In the genomic region with DNA sequence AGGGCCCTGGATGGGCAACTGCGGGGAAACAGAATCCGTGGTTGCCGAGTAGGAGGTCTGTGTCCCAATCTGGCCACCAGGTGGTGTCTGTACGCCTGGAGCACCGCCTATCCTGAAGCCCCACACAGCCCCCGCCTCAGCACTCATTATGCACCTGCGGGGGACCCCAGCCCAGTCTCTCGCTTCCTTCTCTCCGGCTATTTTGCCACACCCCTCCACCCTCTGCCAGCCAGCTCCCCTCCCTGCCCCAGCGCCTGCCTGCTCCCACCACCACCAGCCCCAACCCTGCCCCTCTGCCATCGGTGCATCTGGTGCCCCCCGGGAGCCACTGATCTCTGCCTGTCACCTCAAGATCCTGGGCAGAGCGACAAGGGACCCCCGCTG, we compare ENCODE assay signal across 8 cellular contexts. TPM values are rescaled to one million over a fixed set of nuclear protein-coding genes. Genes with fewer than 3 reads are reported as not detected.
A peak's percentile ranks its signal among the peaks of the same experiment; 100 is the strongest.
DNase-seq lines count a peak whose midpoint lies in the region; ATAC-seq and TF ChIP-seq lines count a peak whose summit lies in the region.

No MANE protein-coding gene starts in this region.

- peaks cover 6% of the 10 kb centered on the region for H3K27me3 ChIP-seq in mammary epithelial cell (ENCODE audit: insufficient read depth, low read length)

- no peak overlapping the region for H3K4me3 ChIP-seq in mammary epithelial cell (replicated peaks in 1 of 3; ENCODE audit: insufficient read depth in 1 of 3, low read depth in 2 of 3, low read length in 3 of 3)

- H3K4me1 Mint-ChIP-seq in WTC11, result peaks cover 37% of the 10 kb centered on the region

- H3K9me3 Mint-ChIP-seq in WTC11, result no peaks in the 10 kb centered on the region

- peak overlapping the region; percentile 84 for H2AFZ ChIP-seq in mammary epithelial cell (ENCODE audit: low read depth, low read length)

- H3K4me2 ChIP-seq in mammary epithelial cell (ENCODE audit: insufficient read depth, low read depth, low read length), result no peak overlapping the region

- H3K4me1 ChIP-seq in mammary epithelial cell (ENCODE audit: insufficient read depth, low read length), result peaks cover 15% of the 10 kb centered on the region

- H3K27ac Mint-ChIP-seq in WTC11, result no peak overlapping the region; the same call in 1 of the 2 replicates

- peak; percentile 76 for TF ChIP-seq CTCF in C4-2B (conservative IDR thresholded peaks at IDR 0.05)
- TF ChIP-seq CTCF in WTC11 (IDR thresholded peaks at IDR 0.05), result peak; percentile 59; the same call in 1 of the 2 replicates
- peak; percentile 71 to 73 for TF ChIP-seq CTCF in mammary epithelial cell (conservative IDR thresholded peaks at IDR 0.05 in 1 of 2, IDR thresholded peaks at IDR 0.05 in 1 of 2; ENCODE audit: extremely low read depth in 1 of 2, insufficient read depth in 1 of 2, low read depth in 1 of 2, low read length in 2 of 2)

- H3K36me3 ChIP-seq in mammary epithelial cell (ENCODE audit: insufficient read depth, low read length), result no peaks in the 10 kb centered on the region

- peaks cover 56% of the 10 kb centered on the region for H3K27me3 Mint-ChIP-seq in WTC11 (ENCODE audit: low read depth)

- H3K36me3 Mint-ChIP-seq in WTC11, result peaks cover 6% of the 10 kb centered on the region

- in situ Hi-C loops in mammary epithelial cell (cut with MboI; ENCODE audit: low sequenced_read_pairs in 2 of 2), result no loop called here

- ATAC-seq in WTC11 (peak; percentile 50), left lobe of liver (peak; percentile 55)

- H4K20me1 ChIP-seq in mammary epithelial cell (ENCODE audit: insufficient read depth, low read length), result no peaks in the 10 kb centered on the region

- CTCF ChIA-PET in WTC11 (lab: Charles Lee) (interaction anchor here (0.6 to 8.5 kb wide), 38 partner anchors 8 to 399 kb away, joined by 3 to 415 read pairs (median 8); a partner anchor contains a TSS), mammary epithelial cell (lab: Charles Lee; ENCODE audit: low non-redundant PET) (interaction anchor here (0.7 to 1.3 kb wide), 2 partner anchors 16 to 214 kb away, joined by 3 to 4 read pairs; a partner anchor contains a TSS)

- H3K4me3 Mint-ChIP-seq in WTC11, result peak overlapping the region; percentile 53

- H3K79me2 ChIP-seq in mammary epithelial cell (ENCODE audit: insufficient read depth, low read length), result no peaks in the 10 kb centered on the region

- no peak overlapping the region for H3K9ac ChIP-seq in mammary epithelial cell (ENCODE audit: insufficient read depth, low read length)

- dilution Hi-C loops in mammary epithelial cell (cut with HindIII; ENCODE audit: low sequenced_read_pairs), result no loop called here

- WGBS in mammary epithelial cell (ENCODE audit: low coverage, missing lambda C conversion rate), result 2% methylated on average over 6 of the region's 14 CpGs

- no peaks in the 10 kb centered on the region for H3K9me3 ChIP-seq in mammary epithelial cell (replicated peaks; ENCODE audit: insufficient read depth, low read length)

- DNase-seq in H4 (ENCODE audit: low spot score) (peak; percentile 51), NCI-H2196 treated with DMSO at 0.1 percent for 48 hours (lab: John Stamatoyannopoulos, UW; ENCODE audit: unreplicated experiment) (peak; percentile 42), WTC11 (ENCODE audit: low spot score) (peak; percentile 89), mammary epithelial cell (no peak), left lobe of liver (ENCODE audit: low spot score) (no peak), occipital lobe (lab: John Stamatoyannopoulos, UW) (no peak)
- DNase-seq in stimulated activated CD8-positive, alpha-beta memory T cell treated with anti-CD3 and anti-CD28 coated beads, Interleukin-4, amount 100 ng/mL, for 24 hours (ENCODE audit: low read depth), result peak; percentile 52

- no peak overlapping the region for H3K27ac ChIP-seq in C4-2B
- no peak overlapping the region for H3K27ac ChIP-seq in mammary epithelial cell (ENCODE audit: insufficient read depth, low read depth, low read length)

- intact Hi-C loops in mammary epithelial cell (cut with micrococcal nuclease), result no loop called here

- POLR2A ChIA-PET in WTC11 (lab: Charles Lee), result interaction anchor here (1.0 to 3.0 kb wide), 10 partner anchors 10 to 241 kb away, joined by 3 to 18 read pairs (median 8); a partner anchor contains a TSS

- no TSS peak for BruUV-seq in mammary epithelial cell (replicated peaks; lab: Mats Ljungman, UMichigan)

TF ChIP-seq in WTC11, 78 proteins besides CTCF, POLR2A, EP300 and RAD21 (continues in another document):
- TF ChIP-seq, protein P1, sequence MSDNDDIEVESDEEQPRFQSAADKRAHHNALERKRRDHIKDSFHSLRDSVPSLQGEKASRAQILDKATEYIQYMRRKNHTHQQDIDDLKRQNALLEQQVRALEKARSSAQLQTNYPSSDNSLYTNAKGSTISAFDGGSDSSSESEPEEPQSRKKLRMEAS (CRISPR knock-in tag; IDR thresholded peaks at IDR 0.05), result no peak
- TF ChIP-seq, protein P2, sequence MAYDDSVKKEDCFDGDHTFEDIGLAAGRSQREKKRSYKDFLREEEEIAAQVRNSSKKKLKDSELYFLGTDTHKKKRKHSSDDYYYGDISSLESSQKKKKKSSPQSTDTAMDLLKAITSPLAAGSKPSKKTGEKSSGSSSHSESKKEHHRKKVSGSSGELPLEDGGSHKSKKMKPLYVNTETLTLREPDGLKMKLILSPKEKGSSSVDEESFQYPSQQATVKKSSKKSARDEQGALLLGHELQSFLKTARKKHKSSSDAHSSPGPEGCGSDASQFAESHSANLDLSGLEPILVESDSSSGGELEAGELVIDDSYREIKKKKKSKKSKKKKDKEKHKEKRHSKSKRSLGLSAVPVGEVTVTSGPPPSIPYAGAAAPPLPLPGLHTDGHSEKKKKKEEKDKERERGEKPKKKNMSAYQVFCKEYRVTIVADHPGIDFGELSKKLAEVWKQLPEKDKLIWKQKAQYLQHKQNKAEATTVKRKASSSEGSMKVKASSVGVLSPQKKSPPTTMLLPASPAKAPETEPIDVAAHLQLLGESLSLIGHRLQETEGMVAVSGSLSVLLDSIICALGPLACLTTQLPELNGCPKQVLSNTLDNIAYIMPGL (CRISPR knock-in tag; IDR thresholded peaks at IDR 0.05), result 0 out of 2 replicates have a peak, but pooled peaks have one; percentile 31
- no peak for TF ChIP-seq NFATC4 (CRISPR knock-in tag; IDR thresholded peaks at IDR 0.05)
- peak; percentile 51 for TF ChIP-seq SP1 (CRISPR knock-in tag; conservative IDR thresholded peaks at IDR 0.05)
- TF ChIP-seq TCF7 (CRISPR knock-in tag; IDR thresholded peaks at IDR 0.05; ENCODE audit: low read depth), result no peak
- TF ChIP-seq, protein P3, sequence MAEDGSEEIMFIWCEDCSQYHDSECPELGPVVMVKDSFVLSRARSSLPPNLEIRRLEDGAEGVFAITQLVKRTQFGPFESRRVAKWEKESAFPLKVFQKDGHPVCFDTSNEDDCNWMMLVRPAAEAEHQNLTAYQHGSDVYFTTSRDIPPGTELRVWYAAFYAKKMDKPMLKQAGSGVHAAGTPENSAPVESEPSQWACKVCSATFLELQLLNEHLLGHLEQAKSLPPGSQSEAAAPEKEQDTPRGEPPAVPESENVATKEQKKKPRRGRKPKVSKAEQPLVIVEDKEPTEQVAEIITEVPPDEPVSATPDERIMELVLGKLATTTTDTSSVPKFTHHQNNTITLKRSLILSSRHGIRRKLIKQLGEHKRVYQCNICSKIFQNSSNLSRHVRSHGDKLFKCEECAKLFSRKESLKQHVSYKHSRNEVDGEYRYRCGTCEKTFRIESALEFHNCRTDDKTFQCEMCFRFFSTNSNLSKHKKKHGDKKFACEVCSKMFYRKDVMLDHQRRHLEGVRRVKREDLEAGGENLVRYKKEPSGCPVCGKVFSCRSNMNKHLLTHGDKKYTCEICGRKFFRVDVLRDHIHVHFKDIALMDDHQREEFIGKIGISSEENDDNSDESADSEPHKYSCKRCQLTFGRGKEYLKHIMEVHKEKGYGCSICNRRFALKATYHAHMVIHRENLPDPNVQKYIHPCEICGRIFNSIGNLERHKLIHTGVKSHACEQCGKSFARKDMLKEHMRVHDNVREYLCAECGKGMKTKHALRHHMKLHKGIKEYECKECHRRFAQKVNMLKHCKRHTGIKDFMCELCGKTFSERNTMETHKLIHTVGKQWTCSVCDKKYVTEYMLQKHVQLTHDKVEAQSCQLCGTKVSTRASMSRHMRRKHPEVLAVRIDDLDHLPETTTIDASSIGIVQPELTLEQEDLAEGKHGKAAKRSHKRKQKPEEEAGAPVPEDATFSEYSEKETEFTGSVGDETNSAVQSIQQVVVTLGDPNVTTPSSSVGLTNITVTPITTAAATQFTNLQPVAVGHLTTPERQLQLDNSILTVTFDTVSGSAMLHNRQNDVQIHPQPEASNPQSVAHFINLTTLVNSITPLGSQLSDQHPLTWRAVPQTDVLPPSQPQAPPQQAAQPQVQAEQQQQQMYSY (CRISPR knock-in tag; IDR thresholded peaks at IDR 0.05), result no peak
- TF ChIP-seq ZNF423 (CRISPR knock-in tag; IDR thresholded peaks at IDR 0.05), result no peak
- no peak for TF ChIP-seq OVOL2 (CRISPR knock-in tag; IDR thresholded peaks at IDR 0.05; ENCODE audit: borderline replicate concordance)
- no peak for TF ChIP-seq GTF2I (CRISPR knock-in tag; conservative IDR thresholded peaks at IDR 0.05)

RNA-seq across cellular contexts. Expression of a gene that starts 2.2 kb away (rescaled TPM):
- 5.6 and 10.7 TPM in 2 replicates for total RNA-seq in H4 (2014; rRNA removed; shearing (Covaris generic))
- total RNA-seq in WTC11 (2021) (3.7 to 4.9 TPM (median 4.4 TPM) in 3 replicates), mammary epithelial cell (1 to 10 TPM in 1 of 2 donors, under 1 TPM in 1; 0.67 to 5.3 TPM), left lobe of liver (0.13 TPM), occipital lobe (0.78 TPM)
- polyA plus RNA-seq in mammary epithelial cell, result 0.51 TPM
- 0.41 TPM for polyA minus RNA-seq in mammary epithelial cell

RNA-seq across cellular contexts. Expression of a gene that starts 15.1 kb away (rescaled TPM):
- 250 and 269 TPM in 2 replicates for total RNA-seq in H4 (2014; rRNA removed; shearing (Covaris generic))
- 262 to 297 TPM (median 265 TPM) in 3 replicates for total RNA-seq in WTC11 (2021)
- total RNA-seq in mammary epithelial cell, result 100 to 1,000 TPM; 266 to 337 TPM
- polyA plus RNA-seq in mammary epithelial cell, result 285 TPM
- polyA minus RNA-seq in mammary epithelial cell, result 190 TPM
- total RNA-seq in left lobe of liver, result 242 TPM
- 36.2 TPM for total RNA-seq in occipital lobe

RNA-seq across cellular contexts. Expression of a gene that starts 36.6 kb away (rescaled TPM):
- total RNA-seq in H4 (2014; rRNA removed; shearing (Covaris generic)), result not detected in 2 replicates
- 3.2 to 3.4 TPM (median 3.3 TPM) in 3 replicates for total RNA-seq in WTC11 (2021)
- 1 to 10 TPM in 1 of 2 donors, under 1 TPM in 1; 0.50 to 1.2 TPM for total RNA-seq in mammary epithelial cell
- polyA plus RNA-seq in mammary epithelial cell, result 0.35 TPM
- polyA minus RNA-seq in mammary epithelial cell, result not detected
- 2.3 TPM for total RNA-seq in left lobe of liver
- total RNA-seq in occipital lobe, result 0.94 TPM

Comparison
In these comparisons a context has a peak if more than half of its experiments do, and no peak if none do; other contexts are left out.
1. DNase-seq: peak in H4 (single experiment), NCI-H2196 treated with DMSO at 0.1 percent for 48 hours (single experiment), WTC11 (single experiment) and stimulated activated CD8-positive, alpha-beta memory T cell treated with anti-CD3 and anti-CD28 coated beads, Interleukin-4, amount 100 ng/mL, for 24 hours (single experiment); none in mammary epithelial cell (single experiment), left lobe of liver (single experiment) and occipital lobe (single experiment).
2. Peak in every context shown above with its lines, with median percentiles within 50 percentile points of each other: CTCF ChIP-seq.